In genomic region chr2:24792542-24792873, GRCh38 we compare ENCODE assay signal across 8 cellular contexts. TPM values are rescaled to one million over a fixed set of nuclear protein-coding genes. Genes with fewer than 3 reads are reported as not detected.
DNase-seq lines count a peak whose midpoint lies in the region; ATAC-seq, FAIRE-seq and TF ChIP-seq lines count a peak whose summit lies in the region.

No MANE protein-coding gene starts in this region.

- H3K79me1 ChIP-seq in mesendoderm (ENCODE audit: low read length) = peaks cover 9% of the 10 kb centered on the region

- H3K27me3 ChIP-seq in right atrium auricular region = no peaks in the 10 kb centered on the region
- H3K27me3 ChIP-seq in K562 (ENCODE audit: control insufficient read depth in 2 of 2, insufficient read depth in 2 of 2, low read length in 2 of 2) = no peaks in the 10 kb centered on the region
- H3K27me3 ChIP-seq in mesendoderm (ENCODE audit: insufficient read depth, low read length, poor library complexity) = no peaks in the 10 kb centered on the region

- TF ChIP-seq POLR2A in K562 (conservative IDR thresholded peaks at IDR 0.05) = no peak

- ATAC-seq in left cardiac atrium (no peak), K562 (no peak), HG02884 (IDR thresholded peaks at IDR 0.05; ENCODE audit: unreplicated experiment) (no peak)

- peaks cover 5% of the 10 kb centered on the region; the same call in 1 of the 2 replicates for H4K20me1 ChIP-seq in K562 (replicated peaks; ENCODE audit: control insufficient read depth, insufficient read depth, low read length)

- H2AK5ac ChIP-seq in mesendoderm (ENCODE audit: low read length) = no peak overlapping the region

- CTCF ChIA-PET in K562 (lab: Yijun Ruan, JAX; ENCODE audit: low intra/inter-chr PET ratio) = interaction anchor here (1.0 to 1.5 kb wide), 2 partner anchors 35 to 382 kb away, joined by 3 to 6 read pairs; no protein-coding TSS in a partner anchor

- DNase-seq in right atrium auricular region (ENCODE audit: low spot score) = no peak
- no peak for DNase-seq in left cardiac atrium
- DNase-seq in K562 (ENCODE audit: extremely low read depth in 1 of 4, low spot score in 3 of 4) = no peak
- no peak for DNase-seq in mesendoderm
- DNase-seq in cerebellar cortex (ENCODE audit: low spot score) = no peak
- no peak for DNase-seq in middle frontal gyrus (ENCODE audit: extremely low spot score, low spot score)
- no peak for DNase-seq in NCI-H1105 treated with DMSO at 0.1 percent for 48 hours (lab: John Stamatoyannopoulos, UW)

- peak overlapping the region; percentile 95 for H3K4me2 ChIP-seq in K562 (ENCODE audit: insufficient read depth, low read length)
- peak overlapping the region; percentile 61 for H3K4me2 ChIP-seq in mesendoderm (ENCODE audit: low read length)

- 2% methylated on average over 6 of the region's 6 CpGs for WGBS in K562 (ENCODE audit: insufficient coverage, low coverage, missing lambda C conversion rate)
- no CpG with 5 or more reads among the region's 6 CpGs for WGBS in mesendoderm (ENCODE audit: extremely low coverage, insufficient coverage, low lambda C conversion rate)

- TF ChIP-seq CTCF in right atrium auricular region (IDR thresholded peaks at IDR 0.05) (no peak), K562 (IDR thresholded peaks at IDR 0.05 in 2 of 3, conservative IDR thresholded peaks at IDR 0.05 in 1 of 3; ENCODE audit: insufficient read depth in 2 of 3, low read depth in 1 of 3, low read length in 3 of 3) (no peak)

- no peaks in the 10 kb centered on the region for H3K9me1 ChIP-seq in K562 (ENCODE audit: control insufficient read depth, insufficient read depth, low read length)

- H3K4me1 ChIP-seq in right atrium auricular region = peaks cover 0 to 14% of the 10 kb centered on the region in 2 donors
- peaks cover 9 to 30% of the 10 kb centered on the region in 2 experiments; a peak in 4 of 5 replicates for H3K4me1 ChIP-seq in K562 (replicated peaks in 1 of 2; ENCODE audit: control insufficient read depth in 2 of 2, insufficient read depth in 2 of 2, low read length in 2 of 2)
- peaks cover 3% of the 10 kb centered on the region for H3K4me1 ChIP-seq in mesendoderm (ENCODE audit: control insufficient read depth, low read depth, low read length)

- no peak for TF ChIP-seq EP300 in K562 (IDR thresholded peaks at IDR 0.05; ENCODE audit: low read length)

- no peak overlapping the region for H2BK120ac ChIP-seq in mesendoderm (ENCODE audit: low read depth, low read length)

- H3K9ac ChIP-seq in K562 (ENCODE audit: insufficient read depth in 1 of 2, low read depth in 2 of 2, low read length in 2 of 2) (peak overlapping the region; percentile 98 to 100), mesendoderm (ENCODE audit: low read length) (peak overlapping the region; percentile 87)

- H2BK5ac ChIP-seq in mesendoderm (ENCODE audit: low read length) = peak overlapping the region; percentile 41

- in situ Hi-C loops in K562 (cut with MboI) = loop anchor here (25.0 kb wide), 1 partner anchor 380 kb away; no protein-coding TSS in a partner anchor

- H4K5ac ChIP-seq in mesendoderm (ENCODE audit: low read length) = no peak overlapping the region

- peak overlapping the region; percentile 100 for H3K56ac ChIP-seq in mesendoderm (ENCODE audit: low read length)

- peak overlapping the region; percentile 14 for H4K8ac ChIP-seq in mesendoderm (ENCODE audit: low read depth, low read length)

- H3K4me3 ChIP-seq in right atrium auricular region = peak overlapping the region; percentile 71 to 77
- H3K4me3 ChIP-seq in K562 = peak overlapping the region; percentile 87
- peak overlapping the region; percentile 69 for H3K4me3 ChIP-seq in mesendoderm (ENCODE audit: low read length)

- H3K36me3 ChIP-seq in right atrium auricular region (no peaks in the 10 kb centered on the region), K562 (ENCODE audit: control insufficient read depth, insufficient read depth, low read length) (peaks cover 44% of the 10 kb centered on the region; the same call in 2 of the 3 replicates), mesendoderm (ENCODE audit: control insufficient read depth, insufficient read depth, low read length) (peaks cover 1% of the 10 kb centered on the region)

- TF ChIP-seq RAD21 in K562 (CRISPR knock-in tag; conservative IDR thresholded peaks at IDR 0.05 in 1 of 2, IDR thresholded peaks at IDR 0.05 in 1 of 2) = no peak

- H3K4ac ChIP-seq in mesendoderm (ENCODE audit: low read depth, low read length) = no peak overlapping the region

- peak overlapping the region; percentile 60 for H3K18ac ChIP-seq in mesendoderm (ENCODE audit: low read length)

- TSS peak; percentile 79 for BruUV-seq in K562 (replicated peaks; lab: Mats Ljungman, UMichigan)

- H3K27ac ChIP-seq in right atrium auricular region = peak overlapping the region; percentile 94 to 99
- H3K27ac ChIP-seq in K562 (ENCODE audit: extremely low read depth, low read depth, low read length) = peak overlapping the region; percentile 99
- H3K27ac ChIP-seq in mesendoderm (ENCODE audit: low read depth, low read length) = peak overlapping the region; percentile 25

- intact Hi-C loops in left cardiac atrium (cut with DNase I) = loop anchor here in 1 of 2 donors (10.0 kb wide), 1 partner anchor 298 kb away; the partner anchor contains the start of gene NCOA1
- intact Hi-C loops in K562 (cut with micrococcal nuclease) = loop anchor here (1.0 to 2.0 kb wide), 2 partner anchors 35 to 302 kb away; partner anchors contain the start of gene NCOA1

- peak overlapping the region; percentile 100 for H2AFZ ChIP-seq in K562 (ENCODE audit: low read depth, low read length)

- H2BK15ac ChIP-seq in mesendoderm (replicated peaks; ENCODE audit: low read depth) = no peak overlapping the region

- POLR2A ChIA-PET in K562 (lab: Yijun Ruan, JAX) = interaction anchor here (0.6 to 3.1 kb wide), 15 partner anchors 13 to 366 kb away, joined by 3 to 10 read pairs (median 3); no protein-coding TSS in a partner anchor

- no peak overlapping the region for H3K23ac ChIP-seq in mesendoderm (ENCODE audit: low read length)

- FAIRE-seq in K562 (lab: Jason Lieb, UNC) = no peak

- H3K79me2 ChIP-seq in K562 (ENCODE audit: control insufficient read depth, insufficient read depth, low read length) (peaks cover 58% of the 10 kb centered on the region), mesendoderm (ENCODE audit: control insufficient read depth, insufficient read depth, low read length) (peaks cover 37% of the 10 kb centered on the region)

- H3K9me3 ChIP-seq in right atrium auricular region (no peaks in the 10 kb centered on the region), K562 (replicated peaks; ENCODE audit: control insufficient read depth, insufficient read depth, low read depth, low read length) (no peaks in the 10 kb centered on the region)

RNA-seq across cellular contexts. Expression of gene PTRHD1, which starts 0.7 kb away (rescaled TPM):
- total RNA-seq in right atrium auricular region = 10 to 100 TPM; 12.8 to 17.7 TPM
- total RNA-seq in left cardiac atrium = 10 to 100 TPM; 19.8 to 24.3 TPM
- total RNA-seq in K562 (2011; cell fraction: chromatin; rRNA removed; ENCODE audit: low replicate concordance) = 4.5 and 5.4 TPM in 2 replicates
- total RNA-seq in K562 (2011; cell fraction: nucleolus; rRNA removed) = 10.2 and 10.3 TPM in 2 replicates
- 10.8 and 23.1 TPM in 2 replicates for total RNA-seq in K562 (2011; cell fraction: nucleoplasm; rRNA removed)
- 60.9 and 67.5 TPM in 2 replicates for total RNA-seq in K562 (2014; rRNA removed)
- 42.6 and 47.1 TPM in 2 replicates for total RNA-seq in K562 (2014; rRNA removed; fragmentation: Illumina TruSeq; extraction: Trizol)
- total RNA-seq in K562 (2015; rRNA removed; fragmentation: Illumina TruSeq; extraction: Trizol) = 26.7 and 43.8 TPM in 2 replicates
- 48.9 and 51.4 TPM in 2 replicates for total RNA-seq in K562 (2021)
- polyA plus RNA-seq in K562 (2011; rRNA removed) = 82.7 and 83.2 TPM in 2 replicates
- polyA plus RNA-seq in K562 (2011; cell fraction: cytosol; rRNA removed) = 76.4 and 103 TPM in 2 replicates
- polyA plus RNA-seq in K562 (2011; cell fraction: nucleus; rRNA removed) = 23.4 and 40.4 TPM in 2 replicates
- 47.2 and 87.1 TPM in 2 replicates for polyA plus RNA-seq in K562 (2012)
- 15.8 and 31.7 TPM in 2 replicates for polyA plus RNA-seq in K562 (2014; fragmentation: Illumina TruSeq; extraction: Trizol)
- 10 to 100 TPM; 32.9 to 46.6 TPM for polyA plus RNA-seq in K562 (2014; fragmentation: Nextera tagmentation; extraction: Ambion mirVana)
- 61.1 and 71.1 TPM in 2 replicates for polyA plus RNA-seq in K562 (2014; rRNA removed)
- polyA minus RNA-seq in K562 (2011; rRNA and poly(A)+ RNA removed) = 8.6 and 11.1 TPM in 2 replicates
- 7.8 and 12.2 TPM in 2 replicates for polyA minus RNA-seq in K562 (2011; cell fraction: cytosol; rRNA and poly(A)+ RNA removed)
- 4.7 and 7.3 TPM in 2 replicates for polyA minus RNA-seq in K562 (2011; cell fraction: nucleus; rRNA and poly(A)+ RNA removed)
- 91.1 TPM for polyA plus RNA-seq in mesendoderm (2013, experiment 1 of 2)
- polyA plus RNA-seq in mesendoderm (2013, experiment 2 of 2) = 89.8 TPM

RNA-seq across cellular contexts. Expression of gene CENPO, which starts 0.7 kb away (rescaled TPM):
- total RNA-seq in right atrium auricular region = 1 to 10 TPM; 1.2 to 1.7 TPM
- 1 to 10 TPM; 3.0 to 4.2 TPM for total RNA-seq in left cardiac atrium
- 153 and 177 TPM in 2 replicates for total RNA-seq in K562 (2011; cell fraction: chromatin; rRNA removed; ENCODE audit: low replicate concordance)
- 96.4 and 101 TPM in 2 replicates for total RNA-seq in K562 (2011; cell fraction: nucleolus; rRNA removed)
- total RNA-seq in K562 (2011; cell fraction: nucleoplasm; rRNA removed) = 140 and 180 TPM in 2 replicates
- 35.4 and 36.1 TPM in 2 replicates for total RNA-seq in K562 (2014; rRNA removed)
- 33.6 and 37.3 TPM in 2 replicates for total RNA-seq in K562 (2014; rRNA removed; fragmentation: Illumina TruSeq; extraction: Trizol)
- 38.9 and 41.1 TPM in 2 replicates for total RNA-seq in K562 (2015; rRNA removed; fragmentation: Illumina TruSeq; extraction: Trizol)
- 39.9 and 46.2 TPM in 2 replicates for total RNA-seq in K562 (2021)
- 59.4 and 63.0 TPM in 2 replicates for polyA plus RNA-seq in K562 (2011; rRNA removed)
- polyA plus RNA-seq in K562 (2011; cell fraction: cytosol; rRNA removed) = 36.2 and 39.3 TPM in 2 replicates
- 103 and 125 TPM in 2 replicates for polyA plus RNA-seq in K562 (2011; cell fraction: nucleus; rRNA removed)
- polyA plus RNA-seq in K562 (2012) = 35.5 and 43.1 TPM in 2 replicates
- polyA plus RNA-seq in K562 (2014; fragmentation: Illumina TruSeq; extraction: Trizol) = 44.9 and 49.8 TPM in 2 replicates
- 10 to 100 TPM; 30.6 to 38.9 TPM for polyA plus RNA-seq in K562 (2014; fragmentation: Nextera tagmentation; extraction: Ambion mirVana)
- polyA plus RNA-seq in K562 (2014; rRNA removed) = 35.5 and 49.5 TPM in 2 replicates
- 65.4 and 67.6 TPM in 2 replicates for polyA minus RNA-seq in K562 (2011; rRNA and poly(A)+ RNA removed)
- 22.3 and 36.6 TPM in 2 replicates for polyA minus RNA-seq in K562 (2011; cell fraction: cytosol; rRNA and poly(A)+ RNA removed)
- polyA minus RNA-seq in K562 (2011; cell fraction: nucleus; rRNA and poly(A)+ RNA removed) = 46.7 and 67.0 TPM in 2 replicates
- 36.1 TPM for polyA plus RNA-seq in mesendoderm (2013, experiment 1 of 2)
- 36.9 TPM for polyA plus RNA-seq in mesendoderm (2013, experiment 2 of 2)

Comparison
In these comparisons a context has a peak if more than half of its experiments do, and no peak if none do; other contexts are left out.
1. H3K27ac ChIP-seq: peak in every context shown above with its lines; median percentile 99 in K562; 96 in right atrium auricular region; 25 in mesendoderm.
2. RNA of gene CENPO, which starts 0.7 kb away (total RNA-seq): 33.6 to 180 TPM in K562; 3.0 to 4.2 TPM in left cardiac atrium and 1.2 to 1.7 TPM in right atrium auricular region; every median in the first group is over 4 times any median in the second.
3. Peak in every context shown above with its lines, with median percentiles within 50 percentile points of each other: H3K4me3 ChIP-seq.